ENCODE assay signal across 8 cellular contexts in genomic region chr2:54709341-54709809, GRCh38. TPM values are rescaled to one million over a fixed set of nuclear protein-coding genes. Genes with fewer than 3 reads are reported as not detected.
DNase-seq lines count a peak whose midpoint lies in the region; TF ChIP-seq lines count a peak whose summit lies in the region.

No MANE protein-coding gene starts in this region.

- H3K9me3 ChIP-seq in CD4-positive, alpha-beta memory T cell (ENCODE audit: control insufficient read depth in 1 of 2, low read length in 2 of 2) = no peaks in the 10 kb centered on the region
- H3K9me3 ChIP-seq in esophagus (ENCODE audit: control insufficient read depth in 2 of 2, insufficient read depth in 1 of 2, low read depth in 1 of 2, low read length in 1 of 2) = no peaks in the 10 kb centered on the region
- H3K9me3 ChIP-seq in ovary = no peaks in the 10 kb centered on the region

- peak overlapping the region in 1 of 7 donors; percentile 42 for H3K27ac Mint-ChIP-seq in CD4-positive, alpha-beta memory T cell

- no peaks in the 10 kb centered on the region for H3K9me3 Mint-ChIP-seq in CD4-positive, alpha-beta memory T cell

- TF ChIP-seq CTCF in ovary (IDR thresholded peaks at IDR 0.05) = no peak

- peaks cover 0 to 4% (median 2%) of the 10 kb centered on the region in 4 donors for H3K4me1 Mint-ChIP-seq in CD4-positive, alpha-beta memory T cell

- POLR2A ChIA-PET in CD4-positive, alpha-beta memory T cell (lab: Charles Lee; ENCODE audit: partially characterized antibody) = interaction anchor here (1.4 kb wide), 1 partner anchor 602 kb away, joined by 4 read pairs; no protein-coding TSS in a partner anchor

- no peaks in the 10 kb centered on the region for H3K27me3 ChIP-seq in CD4-positive, alpha-beta memory T cell (ENCODE audit: insufficient read depth, low read length)
- H3K27me3 ChIP-seq in esophagus (ENCODE audit: control insufficient read depth in 1 of 2, insufficient read depth in 2 of 2, low read length in 2 of 2) (no peaks in the 10 kb centered on the region), ovary (no peaks in the 10 kb centered on the region)

- WGBS in esophagus, 2 donors = 26 to 31% methylated on average over 18 of the region's 18 CpGs
- WGBS in ovary, 3 donors = 24 to 28% (median 26%) methylated on average over 8 to 18 of the region's 18 CpGs

- H3K36me3 ChIP-seq in CD4-positive, alpha-beta memory T cell (ENCODE audit: insufficient read depth, low read length) = no peaks in the 10 kb centered on the region
- H3K36me3 ChIP-seq in esophagus (ENCODE audit: control insufficient read depth in 2 of 2, insufficient read depth in 2 of 2, low read length in 1 of 2) (no peaks in the 10 kb centered on the region), ovary (no peaks in the 10 kb centered on the region)

- H3K4me1 ChIP-seq in CD4-positive, alpha-beta memory T cell (ENCODE audit: insufficient read depth, low read length) = peaks cover 10% of the 10 kb centered on the region
- peaks cover 0 to 9% of the 10 kb centered on the region in 2 donors for H3K4me1 ChIP-seq in esophagus (ENCODE audit: control insufficient read depth in 2 of 2, insufficient read depth in 2 of 2, low read length in 1 of 2)
- no peaks in the 10 kb centered on the region for H3K4me1 ChIP-seq in ovary (ENCODE audit: insufficient read depth)

- no peak for TF ChIP-seq POLR2A in ovary (IDR thresholded peaks at IDR 0.05)

- CTCF ChIA-PET in CD4-positive, alpha-beta memory T cell (lab: Charles Lee; ENCODE audit: partially characterized antibody) = interaction anchor here (1.2 to 1.5 kb wide), 2 partner anchors 13 to 466 kb away, joined by 3 to 5 read pairs; no protein-coding TSS in a partner anchor

- DNase-seq in CD4-positive, alpha-beta memory T cell = no peak
- peak; percentile 73 for DNase-seq in NCI-H510A (lab: John Stamatoyannopoulos, UW)
- peak in 2 of 5 donors; percentile 18 to 47 for DNase-seq in ovary
- DNase-seq in cerebellar cortex (ENCODE audit: low spot score) = no peak
- no peak for DNase-seq in DMS114 treated with DMSO at 0.1 percent for 48 hours (lab: John Stamatoyannopoulos, UW; ENCODE audit: unreplicated experiment)
- no peak for DNase-seq in HCEC 1CT
- DNase-seq in foreskin melanocyte = no peak

- H3K27ac ChIP-seq in CD4-positive, alpha-beta memory T cell (ENCODE audit: low read depth, low read length) = no peak overlapping the region
- H3K27ac ChIP-seq in esophagus (ENCODE audit: low read depth in 2 of 2, low read length in 1 of 2) = peak overlapping the region; percentile 19 to 34
- H3K27ac ChIP-seq in ovary = no peak overlapping the region

- H3K4me3 Mint-ChIP-seq in CD4-positive, alpha-beta memory T cell = peak overlapping the region in 7 of 8 donors; percentile 1 to 68 (median 49)

- H3K4me3 ChIP-seq in CD4-positive, alpha-beta memory T cell (ENCODE audit: low read length in 2 of 2) = no peak overlapping the region
- peak overlapping the region; percentile 51 to 55 for H3K4me3 ChIP-seq in esophagus (ENCODE audit: low read depth in 1 of 2, low read length in 2 of 2)
- H3K4me3 ChIP-seq in ovary = peak overlapping the region; percentile 19

- intact Hi-C loops in CD4-positive, alpha-beta memory T cell (cut with micrococcal nuclease) = no loop called here
- intact Hi-C loops in ovary (cut with DNase I) = loop anchor here in 1 of 4 donors (10.0 kb wide), 2 partner anchors 175 to 605 kb away; no protein-coding TSS in a partner anchor

- no peaks in the 10 kb centered on the region for H3K36me3 Mint-ChIP-seq in CD4-positive, alpha-beta memory T cell

- H3K27me3 Mint-ChIP-seq in CD4-positive, alpha-beta memory T cell = peaks cover 19 to 21% of the 10 kb centered on the region in 2 donors

- TF ChIP-seq EP300 in ovary (IDR thresholded peaks at IDR 0.05) = no peak

RNA-seq across cellular contexts. Expression of gene EML6, which starts 14.1 kb away (rescaled TPM):
- 1 to 10 TPM; 1.8 to 3.9 TPM for total RNA-seq in CD4-positive, alpha-beta memory T cell
- polyA plus RNA-seq in CD4-positive, alpha-beta memory T cell = under 1 TPM in 1 of 2 donors, not detected in 1; 0.02 TPM
- 1 to 10 TPM in 1 of 2 donors, under 1 TPM in 1; 0.88 to 1.3 TPM for polyA plus RNA-seq in esophagus
- total RNA-seq in ovary = 1 to 10 TPM in 3 of 7 donors, under 1 TPM in 4; 0.22 to 3.7 (median 0.57) TPM
- under 1 TPM; 0.29 to 0.40 TPM for polyA plus RNA-seq in ovary

Comparison
In these comparisons a context has a peak if more than half of its experiments do, and no peak if none do; other contexts are left out.
1. H3K27ac ChIP-seq: peak in esophagus (2 of 2); none in CD4-positive, alpha-beta memory T cell (single experiment) and ovary (0 of 2).
2. H3K4me3 ChIP-seq: peak in esophagus (2 of 2) and ovary (single experiment); none in CD4-positive, alpha-beta memory T cell (0 of 2).